ENCODE assay signal across 27 cellular contexts in the genomic region with DNA sequence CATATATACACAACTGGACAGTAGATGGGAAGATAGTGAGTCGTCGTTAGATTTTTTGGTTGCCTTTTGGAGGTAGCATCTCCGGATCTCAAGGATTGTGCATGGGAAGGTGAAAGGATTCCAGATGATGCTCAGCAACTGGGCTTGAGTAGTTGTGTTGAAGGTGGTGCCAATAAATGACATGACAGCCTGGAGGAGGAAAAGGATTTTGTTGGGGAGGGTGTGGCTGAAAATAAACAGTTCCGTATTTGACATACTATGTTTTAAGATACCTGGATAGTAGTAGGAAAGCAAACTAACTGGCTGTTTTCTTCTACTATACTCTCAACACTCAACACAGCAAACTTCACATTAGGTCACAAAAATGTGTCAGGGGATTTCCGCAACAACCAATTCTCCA.
"Had no signal": no experiment of that assay in that cellular context is flagged by ENCODE, and none has a peak within 500 bp of the region (broad histone marks: within the 10 kb centered on the region; RNA-seq: fewer than 3 reads in every experiment).

No MANE protein-coding gene starts in this region.

- FAIRE-seq: endometrium, islet of Langerhans, keratinocyte had no signal

- H3K27ac Mint-ChIP-seq: dendritic cell treated with granulocyte-macrophage colony-stimulating factor and Interleukin-4, amounts not matched to agents 40 ng/mL and 50 ng/mL, for 4 days; effector memory CD8-positive, alpha-beta T cell; endodermal cell had no signal

- H3K27me3 ChIP-seq: colonic mucosa, esophagus squamous epithelium, gastrocnemius medialis, heart right ventricle, left lung had no signal

- H3K36me3 ChIP-seq: colonic mucosa, esophagus squamous epithelium, heart right ventricle, left lung, lower lobe of right lung had no signal

- H3K27ac ChIP-seq: colonic mucosa, epithelial cell of prostate, gastrocnemius medialis, heart right ventricle, left lung, lower lobe of right lung had no signal

- ATAC-seq: effector memory CD8-positive, alpha-beta T cell; esophagus mucosa; gastrocnemius medialis; heart right ventricle; left cardiac atrium; left lung; left ventricle myocardium superior; lower lobe of right lung had no signal

- H3K4me1 Mint-ChIP-seq: endodermal cell had no signal

- H3K9me3 ChIP-seq: colonic mucosa, esophagus squamous epithelium, heart right ventricle, left lung, lower lobe of right lung had no signal

- H3K27me3 Mint-ChIP-seq: dendritic cell treated with granulocyte-macrophage colony-stimulating factor and Interleukin-4, amounts not matched to agents 40 ng/mL and 50 ng/mL, for 4 days; effector memory CD8-positive, alpha-beta T cell had no signal

- H3K4me3 Mint-ChIP-seq: dendritic cell treated with granulocyte-macrophage colony-stimulating factor and Interleukin-4, amounts not matched to agents 40 ng/mL and 50 ng/mL, for 4 days; effector memory CD8-positive, alpha-beta T cell; endodermal cell; mesothelial cell of epicardium had no signal

- H3K4me3 ChIP-seq: colonic mucosa, esophagus squamous epithelium, gastrocnemius medialis, heart right ventricle, left lung, lower lobe of right lung had no signal

- DNase-seq: cerebellar nuclear complex; colonic mucosa; cortex of kidney; effector CD8-positive, alpha-beta T cell; effector memory CD8-positive, alpha-beta T cell; endodermal cell; erythroblast; esophagus squamous epithelium; foreskin fibroblast; foreskin melanocyte; gastrocnemius medialis; glutamatergic neuron; head of caudate nucleus; heart right ventricle; hippocampal formation; left cardiac atrium; left lung; left ventricle myocardium superior; lower lobe of right lung; mesenchymal stem cell had no signal

- H3K4me1 ChIP-seq: colonic mucosa, gastrocnemius medialis, heart right ventricle, left lung, lower lobe of right lung had no signal

- H3K9me3 Mint-ChIP-seq: effector memory CD8-positive, alpha-beta T cell; endodermal cell had no signal
